Comparison of ENCODE assay signal across 9 cellular contexts in genomic region chr16:3175157-3176153, GRCh38. TPM values are rescaled to one million over a fixed set of nuclear protein-coding genes. Genes with fewer than 3 reads are reported as not detected.
A peak's percentile ranks its signal among the peaks of the same experiment; 100 is the strongest.
DNase-seq lines count a peak whose midpoint lies in the region; ATAC-seq and TF ChIP-seq lines count a peak whose summit lies in the region.
"Had no signal": no experiment of that assay in that cellular context is flagged by ENCODE, and none has a peak within 500 bp of the region (broad histone marks: within the 10 kb centered on the region; RNA-seq: fewer than 3 reads in every experiment).

No MANE protein-coding gene starts in this region.

- 10 to 18% (median 15%) methylated on average over 19 to 39 of the region's 39 CpGs for WGBS in stomach, 5 donors

- no peak for TF ChIP-seq CTCF in AG04450 (IDR thresholded peaks at IDR 0.05; ENCODE audit: low read depth, low read length)
- no peak for TF ChIP-seq CTCF in HEK293 (tag by site-specific recombination; IDR thresholded peaks at IDR 0.05)
- TF ChIP-seq CTCF in stomach (IDR thresholded peaks at IDR 0.05): no peak

- H3K4me1 ChIP-seq in HEK293 (ENCODE audit: control insufficient read depth, insufficient read depth, low read length) (no peaks in the 10 kb centered on the region), stomach (peaks cover 11 to 36% (median 28%) of the 10 kb centered on the region in 4 donors)

- POLR2A ChIA-PET in AG04450 (lab: Yijun Ruan, JAX): no interaction called here
- POLR2A ChIA-PET in HEK293 (lab: Yijun Ruan, JAX): interaction anchor here (1.4 kb wide), 1 partner anchor 25 kb away, joined by 5 read pairs; no protein-coding TSS in a partner anchor

- H3K9me3 ChIP-seq in AG04450 (ENCODE audit: control insufficient read depth, insufficient read depth, low read length): no peaks in the 10 kb centered on the region; the same call in 1 of the 2 replicates
- H3K9me3 ChIP-seq in HEK293 (ENCODE audit: control insufficient read depth, insufficient read depth, low read depth, low read length): no peaks in the 10 kb centered on the region
- no peaks in the 10 kb centered on the region for H3K9me3 ChIP-seq in stomach

- H3K36me3 ChIP-seq in HEK293 (ENCODE audit: control insufficient read depth in 2 of 2, insufficient read depth in 1 of 2, low read length in 2 of 2) (no peaks in the 10 kb centered on the region), stomach (no peaks in the 10 kb centered on the region)

- CTCF ChIA-PET in AG04450 (lab: Charles Lee): interaction anchor here (0.6 kb wide), 1 partner anchor 253 kb away, joined by 8 read pairs; no protein-coding TSS in a partner anchor
- CTCF ChIA-PET in HEK293 (lab: Yijun Ruan, JAX): interaction anchor here (1.0 kb wide), 1 partner anchor 9 kb away, joined by 3 read pairs; no protein-coding TSS in a partner anchor

- H3K4me3 ChIP-seq in AG04450 (ENCODE audit: low read depth, low read length) (peak overlapping the region; percentile 13; the same call in 1 of the 2 replicates), HEK293 (ENCODE audit: low read depth, low read length) (peak overlapping the region; percentile 10), iPS-11a (ENCODE audit: low read depth, low read length) (peak overlapping the region; percentile 28), stomach (no peak overlapping the region)
- H3K4me3 ChIP-seq: dorsolateral prefrontal cortex had no signal

- ATAC-seq in SK-N-SH treated with all-trans-retinoic acid at 6 μM for 48 hours: peak; percentile 36
- ATAC-seq in HG03378 (IDR thresholded peaks at IDR 0.05; ENCODE audit: unreplicated experiment): no peak
- ATAC-seq in GM19455 (IDR thresholded peaks at IDR 0.05; ENCODE audit: unreplicated experiment): no peak
- ATAC-seq in GM19395 (IDR thresholded peaks at IDR 0.05; ENCODE audit: unreplicated experiment): no peak

- DNase-seq in AG04450 (ENCODE audit: low read depth, low spot score) (no peak), stomach (no peak)

- TF ChIP-seq POLR2A in stomach (IDR thresholded peaks at IDR 0.05): no peak

- intact Hi-C loops in stomach (cut with DNase I; ENCODE audit: low total_unique reads): no loop called here

- no peak for TF ChIP-seq EP300 in stomach (IDR thresholded peaks at IDR 0.05)

- H3K27me3 ChIP-seq in AG04450 (ENCODE audit: control insufficient read depth, insufficient read depth, low read length) (peaks cover 47% of the 10 kb centered on the region), stomach (peaks cover 27 to 100% (median 89%) of the 10 kb centered on the region in 3 donors)

- H3K27ac ChIP-seq in AG04450 (ENCODE audit: low read depth, low read length) (no peak overlapping the region), HEK293 (ENCODE audit: extremely low read depth, low read depth, low read length) (no peak overlapping the region), stomach (no peak overlapping the region)
- H3K27ac ChIP-seq: dorsolateral prefrontal cortex had no signal

TF ChIP-seq in HEK293, 187 proteins besides CTCF, POLR2A, EP300 and RAD21 (continues in another document):
- TF ChIP-seq ZNF280D (tag by site-specific recombination; IDR thresholded peaks at IDR 0.05): no peak
- no peak for TF ChIP-seq FEZF1 (tag by site-specific recombination; IDR thresholded peaks at IDR 0.05)
- TF ChIP-seq ZSCAN5A (tag by site-specific recombination; IDR thresholded peaks at IDR 0.05): 0 out of 2 replicates have a peak, but pooled peaks have one; percentile 16
- TF ChIP-seq ZNF677 (tag by site-specific recombination; IDR thresholded peaks at IDR 0.05): no peak

TF ChIP-seq in SK-N-SH treated with all-trans-retinoic acid at 6 μM for 48 hours, 23 proteins besides CTCF, POLR2A, EP300 and RAD21 (continues in another document):
- TF ChIP-seq ZNF70 (CRISPR knock-in tag; IDR thresholded peaks at IDR 0.05) (no peak), TCF4 (CRISPR knock-in tag; IDR thresholded peaks at IDR 0.05; ENCODE audit: borderline replicate concordance) (no peak), ISL1 (CRISPR knock-in tag; IDR thresholded peaks at IDR 0.05) (no peak), GLIS3 (CRISPR knock-in tag; IDR thresholded peaks at IDR 0.05) (no peak), ZC3H10 (CRISPR knock-in tag; IDR thresholded peaks at IDR 0.05) (no peak), CSDC2 (CRISPR knock-in tag; IDR thresholded peaks at IDR 0.05) (no peak), TSHZ2 (CRISPR knock-in tag; IDR thresholded peaks at IDR 0.05) (no peak), OSR1 (CRISPR knock-in tag; IDR thresholded peaks at IDR 0.05) (no peak), PATZ1 (CRISPR knock-in tag; IDR thresholded peaks at IDR 0.05; ENCODE audit: borderline replicate concordance) (no peak), ZNF565 (CRISPR knock-in tag; conservative IDR thresholded peaks at IDR 0.05; ENCODE audit: low read depth) (no peak), RARB (CRISPR knock-in tag; IDR thresholded peaks at IDR 0.05) (no peak), ZFP3 (CRISPR knock-in tag; IDR thresholded peaks at IDR 0.05) (no peak), BACH2 (CRISPR knock-in tag; IDR thresholded peaks at IDR 0.05; ENCODE audit: borderline replicate concordance) (no peak), ARNTL (CRISPR knock-in tag; IDR thresholded peaks at IDR 0.05; ENCODE audit: borderline replicate concordance, low read depth) (no peak), ESRRG (CRISPR knock-in tag; IDR thresholded peaks at IDR 0.05) (no peak), SNAI2 (CRISPR knock-in tag; IDR thresholded peaks at IDR 0.05) (no peak), CSRNP3 (CRISPR knock-in tag; IDR thresholded peaks at IDR 0.05) (no peak)

RNA-seq across cellular contexts. Expression of gene OR1F1, which starts 12.5 kb away (rescaled TPM):
- polyA plus RNA-seq in AG04450 (2011; rRNA removed): 0.20 and 0.29 TPM in 2 replicates
- polyA minus RNA-seq in AG04450 (2011; rRNA and poly(A)+ RNA removed): 0.56 and 0.64 TPM in 2 replicates
- not detected for total RNA-seq in stomach
- not detected for polyA plus RNA-seq in stomach

RNA-seq across cellular contexts. Expression of gene ZNF213, which starts 40.6 kb away (rescaled TPM):
- polyA plus RNA-seq in AG04450 (2011; rRNA removed) (0.47 and 1.2 TPM in 2 replicates), stomach (1 to 10 TPM; 5.8 to 6.7 (median 6.1) TPM)
- 1.1 TPM in 2 replicates for polyA minus RNA-seq in AG04450 (2011; rRNA and poly(A)+ RNA removed)
- total RNA-seq in stomach: 10 to 100 TPM in 3 of 5 donors, 1 to 10 TPM in 2; 1.3 to 87.8 (median 20.0) TPM

RNA-seq across cellular contexts. Expression of gene ZNF200, which starts 59.5 kb away (rescaled TPM):
- polyA plus RNA-seq in AG04450 (2011; rRNA removed) (4.7 and 6.1 TPM in 2 replicates), stomach (1 to 10 TPM; 2.2 to 3.1 (median 2.9) TPM)
- 5.5 and 8.4 TPM in 2 replicates for polyA minus RNA-seq in AG04450 (2011; rRNA and poly(A)+ RNA removed)
- total RNA-seq in stomach: 1 to 10 TPM; 4.7 to 8.7 (median 6.2) TPM

Comparison
In these comparisons a context has a peak if more than half of its experiments do, and no peak if none do; other contexts are left out.
1. H3K4me3 ChIP-seq: peak in AG04450 (single experiment), HEK293 (single experiment) and iPS-11a (single experiment); none in stomach (0 of 4).